Comparison of ENCODE assay signal across 1 cellular context in the genomic region with DNA sequence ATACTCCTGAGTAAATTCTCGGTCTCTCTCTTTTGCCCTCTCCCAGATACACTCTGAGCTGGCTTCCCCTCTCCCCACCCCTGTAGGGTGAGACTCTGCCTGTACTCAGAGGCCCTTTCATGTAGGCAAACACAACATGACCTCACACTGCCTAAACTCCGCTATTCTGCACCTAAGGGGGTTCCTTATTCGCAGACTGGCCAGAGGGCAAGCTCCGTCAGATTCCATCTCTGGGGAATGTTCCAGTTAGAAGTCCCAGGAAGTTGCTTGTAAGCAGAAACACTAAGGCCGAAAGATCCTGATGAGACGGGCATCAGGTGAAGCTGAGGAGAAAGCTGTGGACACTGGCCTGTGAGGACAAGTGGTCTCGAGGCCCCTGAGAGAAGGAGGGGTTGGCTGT.
TF ChIP-seq lines count a peak whose summit lies in the region.

No MANE protein-coding gene starts in this region.

TF ChIP-seq in IMR-90, 13 proteins besides CTCF, POLR2A, EP300 and RAD21:
- TF ChIP-seq, protein P1, sequence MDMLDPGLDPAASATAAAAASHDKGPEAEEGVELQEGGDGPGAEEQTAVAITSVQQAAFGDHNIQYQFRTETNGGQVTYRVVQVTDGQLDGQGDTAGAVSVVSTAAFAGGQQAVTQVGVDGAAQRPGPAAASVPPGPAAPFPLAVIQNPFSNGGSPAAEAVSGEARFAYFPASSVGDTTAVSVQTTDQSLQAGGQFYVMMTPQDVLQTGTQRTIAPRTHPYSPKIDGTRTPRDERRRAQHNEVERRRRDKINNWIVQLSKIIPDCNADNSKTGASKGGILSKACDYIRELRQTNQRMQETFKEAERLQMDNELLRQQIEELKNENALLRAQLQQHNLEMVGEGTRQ (IDR thresholded peaks at IDR 0.05; ENCODE audit: low read depth, low read length), result no peak
